Comparison of ENCODE assay signal across 1 cellular context in genomic region chr11:57647960-57648776, GRCh38.
A peak's percentile ranks its signal among the peaks of the same experiment; 100 is the strongest.
TF ChIP-seq lines count a peak whose summit lies in the region.

No MANE protein-coding gene starts in this region.

TF ChIP-seq in K562, 482 proteins besides CTCF, POLR2A, EP300 and RAD21 (continued from another document and continues in another):
- no peak for TF ChIP-seq ZNF518B (CRISPR knock-in tag; IDR thresholded peaks at IDR 0.05)
- TF ChIP-seq SIX5 (IDR thresholded peaks at IDR 0.05; ENCODE audit: borderline replicate concordance in 1 of 2, insufficient read depth in 1 of 2, low read depth in 1 of 2, low read length in 2 of 2), result no peak
- TF ChIP-seq TRIM28 (IDR thresholded peaks at IDR 0.05), result no peak
- TF ChIP-seq FOXM1 (IDR thresholded peaks at IDR 0.05; ENCODE audit: low read depth), result peak; percentile 88
- TF ChIP-seq FOXM1 (CRISPR knock-in tag; IDR thresholded peaks at IDR 0.05; ENCODE audit: low read depth), result no peak
- TF ChIP-seq ZNF444 (CRISPR knock-in tag; IDR thresholded peaks at IDR 0.05), result no peak
- no peak for TF ChIP-seq RBM17 (IDR thresholded peaks at IDR 0.05; ENCODE audit: borderline replicate concordance, low read depth, low read length)
- no peak for TF ChIP-seq FOXA1 (IDR thresholded peaks at IDR 0.05; ENCODE audit: borderline replicate concordance)
- 0 out of 2 replicates have a peak, but pooled peaks have one; percentile 4 for TF ChIP-seq PKNOX1 (IDR thresholded peaks at IDR 0.05)
- TF ChIP-seq SUPT5H (IDR thresholded peaks at IDR 0.05), result no peak
- no peak for TF ChIP-seq HNRNPUL1 (IDR thresholded peaks at IDR 0.05; ENCODE audit: low read length)
- TF ChIP-seq E2F5 (CRISPR knock-in tag; IDR thresholded peaks at IDR 0.05), result no peak
- TF ChIP-seq POLR2G (IDR thresholded peaks at IDR 0.05; ENCODE audit: low read depth, low read length), result no peak
- no peak for TF ChIP-seq PCBP1 (IDR thresholded peaks at IDR 0.05; ENCODE audit: low read depth, low read length, poor library complexity, severe bottlenecking)
- no peak for TF ChIP-seq NFRKB (IDR thresholded peaks at IDR 0.05; ENCODE audit: low read depth)
- no peak for TF ChIP-seq ZNF695 (CRISPR knock-in tag; IDR thresholded peaks at IDR 0.05)
- 0 out of 2 replicates have a peak, but pooled peaks have one; percentile 17 for TF ChIP-seq TOE1 (IDR thresholded peaks at IDR 0.05; ENCODE audit: borderline replicate concordance)
- TF ChIP-seq TOE1 (CRISPR knock-in tag; IDR thresholded peaks at IDR 0.05; ENCODE audit: borderline replicate concordance, low read depth), result no peak
- TF ChIP-seq FOXP4 (CRISPR knock-in tag; IDR thresholded peaks at IDR 0.05; ENCODE audit: borderline replicate concordance), result no peak
- TF ChIP-seq HLTF (IDR thresholded peaks at IDR 0.05), result peak; percentile 74; the same call in 1 of the 2 replicates
- TF ChIP-seq NUFIP1 (IDR thresholded peaks at IDR 0.05; ENCODE audit: partially characterized antibody), result no peak
- TF ChIP-seq NEUROD1 (IDR thresholded peaks at IDR 0.05; ENCODE audit: borderline replicate concordance, low read depth, low read length, partially characterized antibody), result peak; percentile 76
- TF ChIP-seq TAL1 (IDR thresholded peaks at IDR 0.05), result peak; percentile 98
- no peak for TF ChIP-seq ZNF253 (CRISPR knock-in tag; conservative IDR thresholded peaks at IDR 0.05)
- TF ChIP-seq ZNF384 (IDR thresholded peaks at IDR 0.05; ENCODE audit: low read depth, low read length), result no peak
- peak in 1 of 2 experiments; percentile 47; a peak in 1 of 3 replicates for TF ChIP-seq CBX3 (IDR thresholded peaks at IDR 0.05; ENCODE audit: borderline replicate concordance in 1 of 2, low read length in 2 of 2)
- TF ChIP-seq EGR1 (conservative IDR thresholded peaks at IDR 0.05), result peak; percentile 98
- TF ChIP-seq ETV1 (tag; conservative IDR thresholded peaks at IDR 0.05; ENCODE audit: low read depth), result no peak
- peak; percentile 59 for TF ChIP-seq SMARCB1 (IDR thresholded peaks at IDR 0.05; ENCODE audit: insufficient read length, low read depth)
- peak; percentile 96 for TF ChIP-seq HDAC2 (IDR thresholded peaks at IDR 0.05)
- no peak for TF ChIP-seq ZNF12 (CRISPR knock-in tag; IDR thresholded peaks at IDR 0.05)
- no peak for TF ChIP-seq SNAPC5 (CRISPR knock-in tag; IDR thresholded peaks at IDR 0.05)
- TF ChIP-seq TFAM (CRISPR knock-in tag; conservative IDR thresholded peaks at IDR 0.05), result no peak
- TF ChIP-seq SNRNP70 (optimal IDR thresholded peaks at IDR 0.05; ENCODE audit: low read depth, low read length), result no peak
- TF ChIP-seq PRPF4 (IDR thresholded peaks at IDR 0.05; ENCODE audit: insufficient read depth, low read depth, low read length, poor library complexity, severe bottlenecking), result no peak
- TF ChIP-seq NRF1 (conservative IDR thresholded peaks at IDR 0.05 in 1 of 2, IDR thresholded peaks at IDR 0.05 in 1 of 2), result peak; percentile 46 to 63; a peak in 3 of 4 replicates
- no peak for TF ChIP-seq ZFX (CRISPR knock-in tag; IDR thresholded peaks at IDR 0.05)
- no peak for TF ChIP-seq ZNF512 (tag; IDR thresholded peaks at IDR 0.05)
- TF ChIP-seq ZKSCAN3 (CRISPR knock-in tag; IDR thresholded peaks at IDR 0.05), result no peak
- TF ChIP-seq ZBTB7A (IDR thresholded peaks at IDR 0.05; ENCODE audit: borderline replicate concordance, control insufficient read depth, low read depth, low read length), result no peak
- TF ChIP-seq ZNF133 (CRISPR knock-in tag; IDR thresholded peaks at IDR 0.05), result no peak
- TF ChIP-seq TRIM25 (IDR thresholded peaks at IDR 0.05; ENCODE audit: borderline replicate concordance), result no peak
- no peak for TF ChIP-seq PTBP1 (IDR thresholded peaks at IDR 0.05; ENCODE audit: low read depth, low read length)
- peak; percentile 90 to 93 for TF ChIP-seq TRIM24 (IDR thresholded peaks at IDR 0.05)
- no peak for TF ChIP-seq OTX1 (CRISPR knock-in tag; IDR thresholded peaks at IDR 0.05)
- TF ChIP-seq NR0B1 (IDR thresholded peaks at IDR 0.05; ENCODE audit: partially characterized antibody), result no peak
- no peak for TF ChIP-seq PHF8 (IDR thresholded peaks at IDR 0.05; ENCODE audit: borderline replicate concordance, low read length)
- TF ChIP-seq ZNF740 (CRISPR knock-in tag; IDR thresholded peaks at IDR 0.05), result peak; percentile 56; the same call in 1 of the 2 replicates
- TF ChIP-seq ZNF740 (tag; IDR thresholded peaks at IDR 0.05), result no peak
- TF ChIP-seq MED1 (CRISPR knock-in tag; IDR thresholded peaks at IDR 0.05; ENCODE audit: borderline replicate concordance), result no peak
- no peak for TF ChIP-seq CREBBP (IDR thresholded peaks at IDR 0.05; ENCODE audit: low read depth, low read length)
- no peak for TF ChIP-seq MCM3 (IDR thresholded peaks at IDR 0.05)
- TF ChIP-seq PRMT5 (CRISPR knock-in tag; IDR thresholded peaks at IDR 0.05), result no peak
- TF ChIP-seq LEF1 (IDR thresholded peaks at IDR 0.05), result peak; percentile 80
- peak; percentile 64; the same call in 1 of the 2 replicates for TF ChIP-seq SP1 (CRISPR knock-in tag; IDR thresholded peaks at IDR 0.05)
- no peak for TF ChIP-seq IFI16 (CRISPR knock-in tag; IDR thresholded peaks at IDR 0.05)
- TF ChIP-seq MAFF (IDR thresholded peaks at IDR 0.05; ENCODE audit: low read length), result no peak
- no peak for TF ChIP-seq SLC30A9 (CRISPR knock-in tag; IDR thresholded peaks at IDR 0.05)
- peak; percentile 76 to 91; a peak in 3 of 4 replicates for TF ChIP-seq TBL1XR1 (IDR thresholded peaks at IDR 0.05; ENCODE audit: low read length in 2 of 2)
- TF ChIP-seq NR2C2 (CRISPR knock-in tag; IDR thresholded peaks at IDR 0.05), result no peak
- no peak for TF ChIP-seq NR2C2 (tag; IDR thresholded peaks at IDR 0.05)
- peak; percentile 98 for TF ChIP-seq NCOR1 (IDR thresholded peaks at IDR 0.05)
- TF ChIP-seq MITF (IDR thresholded peaks at IDR 0.05), result peak; percentile 81; the same call in 1 of the 2 replicates
